In genomic region chr20:36663026-36663425, GRCh38 we compare ENCODE assay signal across 19 cellular contexts. TPM values are rescaled to one million over a fixed set of nuclear protein-coding genes. Genes with fewer than 3 reads are reported as not detected.
"Had no signal": no experiment of that assay in that cellular context is flagged by ENCODE, and none has a peak within 500 bp of the region (broad histone marks: within the 10 kb centered on the region; RNA-seq: fewer than 3 reads in every experiment).

No MANE protein-coding gene starts in this region.

- H3K4me2 ChIP-seq: smooth muscle cell had no signal

- DNase-seq: activated CD4-positive, alpha-beta memory T cell treated with anti-CD3 and anti-CD28 coated beads, Interleukin-2, amount 10 ng/mL, durations not matched to agents 7 days and 5 days; activated CD4-positive, alpha-beta T cell treated with anti-CD3 and anti-CD28 coated beads for 4 hours; activated naive CD4-positive, alpha-beta T cell treated with anti-CD3 and anti-CD28 coated beads, Interleukin-2, amount 10 ng/mL, durations not matched to agents 7 days and 5 days; activated T-cell treated with anti-CD3 and anti-CD28 coated beads, Interleukin-2, amount 50 U/mL, for 24 hours; erythroblast; left colon; right lobe of liver had no signal

- H3K4me3 Mint-ChIP-seq: activated CD4-positive, alpha-beta memory T cell treated with anti-CD3 and anti-CD28 coated beads, Interleukin-2, amount 10 ng/mL, durations not matched to agents 7 days and 5 days; activated naive CD4-positive, alpha-beta T cell treated with anti-CD3 and anti-CD28 coated beads, Interleukin-2, amount 10 ng/mL, durations not matched to agents 7 days and 5 days; activated T-cell treated with anti-CD3 and anti-CD28 coated beads, Interleukin-2, amount 50 U/mL, for 24 hours; mesothelial cell of epicardium; stimulated activated naive CD8-positive, alpha-beta T cell treated with anti-CD3 and anti-CD28 coated beads, Interleukin-15, Interleukin-2, amounts not matched to agents 100 ng/mL and 50 ng/mL, for 24 hours; type B pancreatic cell; WTC11 had no signal

- H3K4me1 Mint-ChIP-seq: mesothelial cell of epicardium, WTC11 had no signal

- H3K27me3 Mint-ChIP-seq: activated CD4-positive, alpha-beta memory T cell treated with anti-CD3 and anti-CD28 coated beads, Interleukin-2, amount 10 ng/mL, durations not matched to agents 7 days and 5 days; activated naive CD4-positive, alpha-beta T cell treated with anti-CD3 and anti-CD28 coated beads, Interleukin-2, amount 10 ng/mL, durations not matched to agents 7 days and 5 days; activated T-cell treated with anti-CD3 and anti-CD28 coated beads, Interleukin-2, amount 50 U/mL, for 24 hours; stimulated activated naive CD8-positive, alpha-beta T cell treated with anti-CD3 and anti-CD28 coated beads, Interleukin-15, Interleukin-2, amounts not matched to agents 100 ng/mL and 50 ng/mL, for 24 hours; type B pancreatic cell had no signal

- H3K9me3 ChIP-seq: right lobe of liver, suprapubic skin had no signal

- ATAC-seq: left colon, WTC11 had no signal

- H3K9me3 Mint-ChIP-seq: activated CD4-positive, alpha-beta memory T cell treated with anti-CD3 and anti-CD28 coated beads, Interleukin-2, amount 10 ng/mL, durations not matched to agents 7 days and 5 days; activated naive CD4-positive, alpha-beta T cell treated with anti-CD3 and anti-CD28 coated beads, Interleukin-2, amount 10 ng/mL, durations not matched to agents 7 days and 5 days; activated T-cell treated with anti-CD3 and anti-CD28 coated beads, Interleukin-2, amount 50 U/mL, for 24 hours; mesothelial cell of epicardium; stimulated activated naive CD8-positive, alpha-beta T cell treated with anti-CD3 and anti-CD28 coated beads, Interleukin-15, Interleukin-2, amounts not matched to agents 100 ng/mL and 50 ng/mL, for 24 hours; type B pancreatic cell; WTC11 had no signal

- H3K27me3 ChIP-seq: right lobe of liver, suprapubic skin had no signal

- H3K4me3 ChIP-seq: lung, right lobe of liver, smooth muscle cell, suprapubic skin had no signal

- H3K27ac Mint-ChIP-seq: activated CD4-positive, alpha-beta memory T cell treated with anti-CD3 and anti-CD28 coated beads, Interleukin-2, amount 10 ng/mL, durations not matched to agents 7 days and 5 days; activated naive CD4-positive, alpha-beta T cell treated with anti-CD3 and anti-CD28 coated beads, Interleukin-2, amount 10 ng/mL, durations not matched to agents 7 days and 5 days; activated T-cell treated with anti-CD3 and anti-CD28 coated beads, Interleukin-2, amount 50 U/mL, for 24 hours; mesothelial cell of epicardium; stimulated activated naive CD8-positive, alpha-beta T cell treated with anti-CD3 and anti-CD28 coated beads, Interleukin-15, Interleukin-2, amounts not matched to agents 100 ng/mL and 50 ng/mL, for 24 hours; type B pancreatic cell; WTC11 had no signal

- H3K4me1 ChIP-seq: right lobe of liver, suprapubic skin had no signal

- H3K27ac ChIP-seq: right lobe of liver, suprapubic skin had no signal

RNA-seq across cellular contexts. Expression of gene SLA2, which starts 17.0 kb away (rescaled TPM):
- total RNA-seq: chondrocyte, dermis microvascular lymphatic vessel endothelial cell, myocyte, osteocyte, pulmonary artery endothelial cell, smooth muscle cell had no signal
- polyA plus RNA-seq: smooth muscle cell had no signal
